ENCODE assay signal across 20 cellular contexts in genomic region chr19:2076481-2077082, GRCh38. TPM values are rescaled to one million over a fixed set of nuclear protein-coding genes. Genes with fewer than 3 reads are reported as not detected.
DNase-seq lines count a peak whose midpoint lies in the region; ATAC-seq and TF ChIP-seq lines count a peak whose summit lies in the region.
"Had no signal": no experiment of that assay in that cellular context is flagged by ENCODE, and none has a peak within 500 bp of the region (broad histone marks: within the 10 kb centered on the region; RNA-seq: fewer than 3 reads in every experiment).

No MANE protein-coding gene starts in this region.

- POLR2A ChIA-PET in activated CD8-positive, alpha-beta T cell treated with anti-CD3 and anti-CD28 coated beads for 36 hours (lab: Charles Lee), result no interaction called here
- POLR2A ChIA-PET in activated CD8-positive, alpha-beta T cell treated with anti-CD3 and anti-CD28 coated beads, Interleukin-2, amount 10 ng/mL, durations not matched to agents 7 days and 5 days (lab: Charles Lee), result interaction anchor here (0.6 to 1.4 kb wide), 3 partner anchors 9 to 15 kb away, joined by 3 to 4 read pairs (median 3); no protein-coding TSS in a partner anchor

- CTCF ChIA-PET in activated CD8-positive, alpha-beta T cell treated with anti-CD3 and anti-CD28 coated beads for 36 hours (lab: Charles Lee), result interaction anchor here (1.0 kb wide), 1 partner anchor 24 kb away, joined by 3 read pairs; no protein-coding TSS in a partner anchor
- CTCF ChIA-PET in activated CD8-positive, alpha-beta T cell treated with anti-CD3 and anti-CD28 coated beads, Interleukin-2, amount 10 ng/mL, durations not matched to agents 7 days and 5 days (lab: Charles Lee), result no interaction called here

- no peak overlapping the region for H3K4me3 ChIP-seq in GM06990 (replicated peaks; ENCODE audit: low read depth, low read length)

- no peaks in the 10 kb centered on the region for H3K27me3 Mint-ChIP-seq in activated CD8-positive, alpha-beta T cell treated with anti-CD3 and anti-CD28 coated beads for 36 hours
- H3K27me3 Mint-ChIP-seq in activated CD8-positive, alpha-beta T cell treated with anti-CD3 and anti-CD28 coated beads, Interleukin-2, amount 10 ng/mL, durations not matched to agents 7 days and 5 days (ENCODE audit: low read depth), result no peaks in the 10 kb centered on the region
- no peaks in the 10 kb centered on the region for H3K27me3 Mint-ChIP-seq in memory B cell
- no peaks in the 10 kb centered on the region for H3K27me3 Mint-ChIP-seq in stimulated activated naive B cell treated with anti-CD40 and anti-IgM and Interleukin-4, amounts not matched to agents 10 μg/mL and 1 μg/mL and 100 μg/mL, for 72 hours
- H3K27me3 Mint-ChIP-seq: CD4-positive, CD25-positive, alpha-beta regulatory T cell had no signal

- H3K36me3 ChIP-seq in GM06990 (ENCODE audit: control insufficient read depth, insufficient read depth, low read length), result peaks cover 62% of the 10 kb centered on the region

- H3K36me3 Mint-ChIP-seq in activated CD8-positive, alpha-beta T cell treated with anti-CD3 and anti-CD28 coated beads for 36 hours (ENCODE audit: low read depth), result peaks cover 75% of the 10 kb centered on the region
- peaks cover 85% of the 10 kb centered on the region for H3K36me3 Mint-ChIP-seq in activated CD8-positive, alpha-beta T cell treated with anti-CD3 and anti-CD28 coated beads, Interleukin-2, amount 10 ng/mL, durations not matched to agents 7 days and 5 days (ENCODE audit: low read depth)
- H3K36me3 Mint-ChIP-seq in memory B cell, result peaks cover 31% of the 10 kb centered on the region
- peaks cover 69 to 72% of the 10 kb centered on the region in 2 donors for H3K36me3 Mint-ChIP-seq in stimulated activated naive B cell treated with anti-CD40 and anti-IgM and Interleukin-4, amounts not matched to agents 10 μg/mL and 1 μg/mL and 100 μg/mL, for 72 hours

- no peaks in the 10 kb centered on the region for H3K27me3 ChIP-seq in GM06990 (replicated peaks; ENCODE audit: control insufficient read depth, insufficient read depth, low read length)

- peak overlapping the region; percentile 20 for H3K27ac Mint-ChIP-seq in activated CD8-positive, alpha-beta T cell treated with anti-CD3 and anti-CD28 coated beads for 36 hours
- H3K27ac Mint-ChIP-seq in activated CD8-positive, alpha-beta T cell treated with anti-CD3 and anti-CD28 coated beads, Interleukin-2, amount 10 ng/mL, durations not matched to agents 7 days and 5 days, result no peak overlapping the region
- peak overlapping the region; percentile 93 for H3K27ac Mint-ChIP-seq in memory B cell
- peak overlapping the region; percentile 47 for H3K27ac Mint-ChIP-seq in stimulated activated naive B cell treated with anti-CD40 and anti-IgM and Interleukin-4, amounts not matched to agents 10 μg/mL and 1 μg/mL and 100 μg/mL, for 72 hours

- peaks cover 28% of the 10 kb centered on the region for H3K4me1 Mint-ChIP-seq in activated CD8-positive, alpha-beta T cell treated with anti-CD3 and anti-CD28 coated beads for 36 hours (ENCODE audit: low read depth)
- peaks cover 44% of the 10 kb centered on the region for H3K4me1 Mint-ChIP-seq in activated CD8-positive, alpha-beta T cell treated with anti-CD3 and anti-CD28 coated beads, Interleukin-2, amount 10 ng/mL, durations not matched to agents 7 days and 5 days (ENCODE audit: low read depth)
- H3K4me1 Mint-ChIP-seq in memory B cell, result peaks cover 39% of the 10 kb centered on the region
- H3K4me1 Mint-ChIP-seq in stimulated activated naive B cell treated with anti-CD40 and anti-IgM and Interleukin-4, amounts not matched to agents 10 μg/mL and 1 μg/mL and 100 μg/mL, for 72 hours, result peaks cover 34 to 64% of the 10 kb centered on the region in 2 donors

- no peak for TF ChIP-seq CTCF in activated CD8-positive, alpha-beta T cell treated with anti-CD3 and anti-CD28 coated beads for 36 hours (IDR thresholded peaks at IDR 0.05)
- TF ChIP-seq CTCF in GM06990 (IDR thresholded peaks at IDR 0.05; ENCODE audit: insufficient read depth, low read length, poor library complexity, severe bottlenecking), result no peak

- no peak overlapping the region for H3K4me3 Mint-ChIP-seq in activated CD8-positive, alpha-beta T cell treated with anti-CD3 and anti-CD28 coated beads for 36 hours
- H3K4me3 Mint-ChIP-seq in activated CD8-positive, alpha-beta T cell treated with anti-CD3 and anti-CD28 coated beads, Interleukin-2, amount 10 ng/mL, durations not matched to agents 7 days and 5 days, result no peak overlapping the region
- H3K4me3 Mint-ChIP-seq in memory B cell, result peak overlapping the region; percentile 34
- no peak overlapping the region for H3K4me3 Mint-ChIP-seq in stimulated activated naive B cell treated with anti-CD40 and anti-IgM and Interleukin-4, amounts not matched to agents 10 μg/mL and 1 μg/mL and 100 μg/mL, for 72 hours

- no peaks in the 10 kb centered on the region for H3K9me3 Mint-ChIP-seq in activated CD8-positive, alpha-beta T cell treated with anti-CD3 and anti-CD28 coated beads for 36 hours
- no peaks in the 10 kb centered on the region for H3K9me3 Mint-ChIP-seq in activated CD8-positive, alpha-beta T cell treated with anti-CD3 and anti-CD28 coated beads, Interleukin-2, amount 10 ng/mL, durations not matched to agents 7 days and 5 days (ENCODE audit: insufficient read depth)
- no peaks in the 10 kb centered on the region for H3K9me3 Mint-ChIP-seq in memory B cell
- no peaks in the 10 kb centered on the region for H3K9me3 Mint-ChIP-seq in stimulated activated naive B cell treated with anti-CD40 and anti-IgM and Interleukin-4, amounts not matched to agents 10 μg/mL and 1 μg/mL and 100 μg/mL, for 72 hours

- intact Hi-C loops in activated CD8-positive, alpha-beta T cell treated with anti-CD3 and anti-CD28 coated beads for 36 hours (cut with micrococcal nuclease), result no loop called here

- no peak for DNase-seq in activated CD8-positive, alpha-beta T cell treated with anti-CD3 and anti-CD28 coated beads for 36 hours
- DNase-seq in activated CD8-positive, alpha-beta T cell treated with anti-CD3 and anti-CD28 coated beads, Interleukin-2, amount 10 ng/mL, durations not matched to agents 7 days and 5 days, result no peak
- DNase-seq in GM06990 (ENCODE audit: extremely low read depth, insufficient read length), result peak; percentile 24
- no peak for DNase-seq in memory B cell (ENCODE audit: low spot score in 2 of 2)
- DNase-seq in stimulated activated naive B cell treated with anti-CD40 and anti-IgM and Interleukin-4, amounts not matched to agents 10 μg/mL and 1 μg/mL and 100 μg/mL, for 72 hours, result no peak
- no peak for DNase-seq in NCI-H2196 (lab: John Stamatoyannopoulos, UW; ENCODE audit: unreplicated experiment)
- DNase-seq in NCI-H128 (lab: John Stamatoyannopoulos, UW; ENCODE audit: unreplicated experiment), result no peak
- DNase-seq: Calu3; CD4-positive, CD25-positive, alpha-beta regulatory T cell; DMS53; H7; Karpas-422; NCI-H1105; NCI-H187; NCI-H446 treated with DMSO at 0.1 percent for 48 hours; NK-92 treated with Interleukin-12 subunit alpha and Interleukin-12 subunit beta, amount 100 ng/mL, for 24 hours; OCI-M1; RPMI8226; SIG-M5 had no signal

- no peak for ATAC-seq in activated CD8-positive, alpha-beta T cell treated with anti-CD3 and anti-CD28 coated beads for 36 hours
- no peak for ATAC-seq in activated CD8-positive, alpha-beta T cell treated with anti-CD3 and anti-CD28 coated beads, Interleukin-2, amount 10 ng/mL, durations not matched to agents 7 days and 5 days
- ATAC-seq in memory B cell (ENCODE audit: low read depth), result peak; percentile 12
- ATAC-seq in stimulated activated naive B cell treated with anti-CD40 and anti-IgM and Interleukin-4, amounts not matched to agents 10 μg/mL and 1 μg/mL and 100 μg/mL, for 72 hours (replicated peaks), result peak in 1 of 2 donors; percentile 24
- no peak for ATAC-seq in HG02763 (IDR thresholded peaks at IDR 0.05; ENCODE audit: unreplicated experiment)

RNA-seq across cellular contexts. Expression of gene MOB3A, which starts 19.5 kb away (rescaled TPM):
- 100 to 1,000 TPM; 175 to 185 TPM for total RNA-seq in activated CD8-positive, alpha-beta T cell treated with anti-CD3 and anti-CD28 coated beads for 36 hours
- total RNA-seq in activated CD8-positive, alpha-beta T cell treated with anti-CD3 and anti-CD28 coated beads, Interleukin-2, amount 10 ng/mL, durations not matched to agents 7 days and 5 days, result 100 to 1,000 TPM; 235 to 240 TPM

RNA-seq across cellular contexts. Expression of gene IZUMO4, which starts 20.1 kb away (rescaled TPM):
- total RNA-seq in activated CD8-positive, alpha-beta T cell treated with anti-CD3 and anti-CD28 coated beads for 36 hours, result 10 to 100 TPM; 22.6 to 23.0 TPM
- total RNA-seq in activated CD8-positive, alpha-beta T cell treated with anti-CD3 and anti-CD28 coated beads, Interleukin-2, amount 10 ng/mL, durations not matched to agents 7 days and 5 days, result 1 to 10 TPM; 8.7 to 9.5 TPM

RNA-seq across cellular contexts. Expression of gene MKNK2, which starts 25.5 kb away (rescaled TPM):
- total RNA-seq in activated CD8-positive, alpha-beta T cell treated with anti-CD3 and anti-CD28 coated beads for 36 hours, result 100 to 1,000 TPM; 323 to 327 TPM
- 100 to 1,000 TPM; 332 to 348 TPM for total RNA-seq in activated CD8-positive, alpha-beta T cell treated with anti-CD3 and anti-CD28 coated beads, Interleukin-2, amount 10 ng/mL, durations not matched to agents 7 days and 5 days
